10 cellular contexts compared by ENCODE assay signal in the genomic region with DNA sequence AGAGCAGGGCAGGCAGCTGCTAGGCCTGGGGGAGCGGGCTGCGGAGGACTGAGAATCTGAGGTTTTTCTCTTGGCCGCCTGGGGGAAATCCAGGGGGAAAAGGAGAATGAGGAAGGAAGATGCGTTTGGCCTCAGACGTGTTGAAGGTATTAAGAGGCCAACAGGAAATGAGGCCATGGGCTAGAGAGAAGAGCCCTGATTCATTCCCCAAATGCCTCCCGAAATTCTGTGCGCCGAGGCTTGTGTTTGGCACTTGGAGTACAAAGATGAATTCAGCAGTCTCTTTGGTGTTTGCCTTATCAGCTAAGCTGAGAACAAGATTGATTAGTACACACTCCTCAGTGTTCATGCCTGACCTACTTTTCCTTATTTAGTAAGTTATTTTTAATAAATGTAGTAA. TPM values are rescaled to one million over a fixed set of nuclear protein-coding genes. Genes with fewer than 3 reads are reported as not detected.
A peak's percentile ranks its signal among the peaks of the same experiment; 100 is the strongest.
DNase-seq lines count a peak whose midpoint lies in the region; ATAC-seq, FAIRE-seq and TF ChIP-seq lines count a peak whose summit lies in the region.
"Not testable (repeated sequence)": the region's sequence is repeated elsewhere in the genome, so short reads cannot be mapped to it uniquely, and the experiment has no call there.
"Had no signal": no experiment of that assay in that cellular context is flagged by ENCODE, and none has a peak within 500 bp of the region (broad histone marks: within the 10 kb centered on the region; RNA-seq: fewer than 3 reads in every experiment).

No MANE protein-coding gene starts in this region.

- POLR2A ChIA-PET in endothelial cell of umbilical vein (lab: Charles Lee), result not testable (repeated sequence)

- not testable (repeated sequence) for H3K9ac ChIP-seq in endothelial cell of umbilical vein (replicated peaks; ENCODE audit: extremely low read depth, insufficient read depth, low read length); keratinocyte (ENCODE audit: control insufficient read depth, extremely low read depth, insufficient read depth, low read length)

- H3K4me1 ChIP-seq in endothelial cell of umbilical vein (ENCODE audit: control insufficient read depth, extremely low read depth, insufficient read depth, low read length); keratinocyte (ENCODE audit: control insufficient read depth, extremely low read depth, insufficient read depth, low read length); aorta (ENCODE audit: control insufficient read depth in 1 of 2, insufficient read depth in 2 of 2, low read length in 2 of 2): not testable (repeated sequence)
- H3K4me1 ChIP-seq in left ventricle myocardium inferior, result peaks cover 16% of the 10 kb centered on the region
- H3K4me1 ChIP-seq in pancreas, result peaks cover 0 to 10% (median 0%) of the 10 kb centered on the region in 3 donors

- not testable (repeated sequence) for DNase-seq in GM18507 (ENCODE audit: extremely low spot score, insufficient read length, low read depth); endothelial cell of umbilical vein (ENCODE audit: low read depth, low spot score); Right ventricle myocardium superior; left ventricle myocardium inferior; keratinocyte (ENCODE audit: low read depth, low spot score); pancreas; aorta

- not testable (repeated sequence) for BruUV-seq in endothelial cell of umbilical vein (replicated peaks; lab: Mats Ljungman, UMichigan)

- peak; percentile 5 for FAIRE-seq in GM18507 (lab: Jason Lieb, UNC)
- FAIRE-seq in endothelial cell of umbilical vein (lab: Jason Lieb, UNC), result peak; percentile 8
- FAIRE-seq in keratinocyte (lab: Jason Lieb, UNC), result peak; percentile 90
- not testable (repeated sequence) for FAIRE-seq in pancreas (lab: Jason Lieb, UNC)

- dilution Hi-C loops in endothelial cell of umbilical vein (cut with MboI; ENCODE audit: extremely low pct_ligation_motif_present, low sequenced_read_pairs); keratinocyte (cut with MboI; ENCODE audit: extremely low pct_ligation_motif_present, low sequenced_read_pairs): not testable (repeated sequence)

- peak; percentile 39 for ATAC-seq in Right ventricle myocardium superior (ENCODE audit: poor library complexity)
- ATAC-seq in pancreas, result peak in 3 of 4 donors; percentile 13 to 24 (median 24)
- ATAC-seq in aorta (ENCODE audit: low FRiP score), result peak; percentile 42

- not testable (repeated sequence) for H2AFZ ChIP-seq in endothelial cell of umbilical vein (ENCODE audit: low read depth, low read length); keratinocyte (ENCODE audit: control insufficient read depth, low read length)

- H3K4me2 ChIP-seq in endothelial cell of umbilical vein (ENCODE audit: insufficient read depth, low read length); keratinocyte (ENCODE audit: control insufficient read depth, extremely low read depth, insufficient read depth, low read depth, low read length): not testable (repeated sequence)

- TF ChIP-seq POLR2A in endothelial cell of umbilical vein (IDR thresholded peaks at IDR 0.05; ENCODE audit: low read depth, low read length), result not testable (repeated sequence)

- not testable (repeated sequence) for H3K9me1 ChIP-seq in endothelial cell of umbilical vein (replicated peaks; ENCODE audit: control insufficient read depth, extremely low read depth, insufficient read depth, low read length); keratinocyte (ENCODE audit: control insufficient read depth, extremely low read depth, insufficient read depth, low read length)

- WGBS in pancreas, 2 donors, result no CpG with 5 or more reads among the region's 8 CpGs
- WGBS in aorta, 2 donors, result no CpG with 5 or more reads among the region's 8 CpGs

- H3K27ac ChIP-seq in endothelial cell of umbilical vein (ENCODE audit: insufficient read depth, low read depth, low read length); keratinocyte (ENCODE audit: control insufficient read depth, insufficient read depth, low read length); aorta (ENCODE audit: low read depth in 1 of 2, low read length in 2 of 2): not testable (repeated sequence)
- H3K27ac ChIP-seq in left ventricle myocardium inferior (replicated peaks) (peak overlapping the region; percentile 45), pancreas (peak overlapping the region in 1 of 4 donors; percentile 60)

- CTCF ChIA-PET in endothelial cell of umbilical vein (lab: Charles Lee), result not testable (repeated sequence)

- TF ChIP-seq CTCF in endothelial cell of umbilical vein (IDR thresholded peaks at IDR 0.05; ENCODE audit: extremely low read depth in 1 of 2, insufficient read depth in 1 of 2, low read depth in 1 of 2, low read length in 2 of 2); left ventricle myocardium inferior (IDR thresholded peaks at IDR 0.05; ENCODE audit: borderline replicate concordance); keratinocyte (optimal IDR thresholded peaks at IDR 0.05 in 1 of 3, IDR thresholded peaks at IDR 0.05 in 1 of 3, conservative IDR thresholded peaks at IDR 0.05 in 1 of 3; ENCODE audit: extremely low read depth in 1 of 3, insufficient read depth in 2 of 3, low read length in 3 of 3); pancreas (IDR thresholded peaks at IDR 0.05): not testable (repeated sequence)

- H3K9me3 ChIP-seq in endothelial cell of umbilical vein (replicated peaks; ENCODE audit: control insufficient read depth, insufficient read depth, low read length); left ventricle myocardium inferior (replicated peaks); keratinocyte (ENCODE audit: control insufficient read depth, low read depth, low read length); pancreas; aorta (ENCODE audit: control insufficient read depth, low read length): not testable (repeated sequence)

- intact Hi-C loops in endothelial cell of umbilical vein (cut with micrococcal nuclease); Right ventricle myocardium superior (cut with DNase I); left ventricle myocardium inferior (cut with micrococcal nuclease); pancreas (cut with DNase I); aorta (cut with DNase I): not testable (repeated sequence)

- H4K20me1 ChIP-seq in endothelial cell of umbilical vein (replicated peaks; ENCODE audit: control insufficient read depth, extremely low read depth, insufficient read depth, low read length); keratinocyte (ENCODE audit: control insufficient read depth, extremely low read depth, insufficient read depth, low read length): not testable (repeated sequence)

- not testable (repeated sequence) for H3K4me3 ChIP-seq in endothelial cell of umbilical vein (replicated peaks in 1 of 3; ENCODE audit: insufficient read depth in 1 of 3, low read depth in 1 of 3, low read length in 3 of 3); left ventricle myocardium inferior; keratinocyte (ENCODE audit: control insufficient read depth in 2 of 3, extremely low read depth in 1 of 3, insufficient read depth in 2 of 3, low read depth in 1 of 3, low read length in 3 of 3); pancreas; aorta (ENCODE audit: low read length in 2 of 2)

- not testable (repeated sequence) for H3K79me2 ChIP-seq in endothelial cell of umbilical vein (ENCODE audit: control insufficient read depth, insufficient read depth, low read length)
- H3K79me2 ChIP-seq in keratinocyte (ENCODE audit: control insufficient read depth, insufficient read depth, low read length), result peaks cover 20% of the 10 kb centered on the region

- H3K27me3 ChIP-seq in endothelial cell of umbilical vein (ENCODE audit: control insufficient read depth in 2 of 2, insufficient read depth in 2 of 2, low read length in 2 of 2); left ventricle myocardium inferior (ENCODE audit: low read depth); keratinocyte (ENCODE audit: control insufficient read depth, extremely low read depth, insufficient read depth, low read length); pancreas; aorta (ENCODE audit: control insufficient read depth in 1 of 2, insufficient read depth in 2 of 2, low read length in 1 of 2): not testable (repeated sequence)

- not testable (repeated sequence) for H3K36me3 ChIP-seq in endothelial cell of umbilical vein (ENCODE audit: control insufficient read depth in 2 of 2, extremely low read depth in 1 of 2, insufficient read depth in 2 of 2, low read length in 2 of 2); left ventricle myocardium inferior; keratinocyte (ENCODE audit: control insufficient read depth in 2 of 2, extremely low read depth in 1 of 2, insufficient read depth in 2 of 2, low read length in 2 of 2); pancreas; aorta (ENCODE audit: control insufficient read depth in 1 of 2, insufficient read depth in 2 of 2, low read length in 1 of 2)

RNA-seq across cellular contexts. Expression of gene DTX2, which starts 4.4 kb away (rescaled TPM):
- total RNA-seq in endothelial cell of umbilical vein (16.7 and 17.1 TPM in 2 replicates), Right ventricle myocardium superior (5.5 TPM), left ventricle myocardium inferior (5.8 TPM), pancreas (10 to 100 TPM; 11.5 to 33.6 (median 14.8) TPM), aorta (10 to 100 TPM; 23.7 to 40.9 TPM)
- polyA plus RNA-seq in endothelial cell of umbilical vein (8.5 and 11.7 TPM in 2 replicates), keratinocyte (15.1 to 25.6 TPM (median 22.4 TPM) in 3 replicates), pancreas (10 to 100 TPM; 25.4 to 52.4 TPM), aorta (10 to 100 TPM; 10.4 to 14.4 TPM)
- polyA plus RNA-seq in endothelial cell of umbilical vein (2011; cell fraction: cytosol; rRNA removed), result 5.2 and 6.9 TPM in 2 replicates
- 15.1 and 15.2 TPM in 2 replicates for polyA plus RNA-seq in endothelial cell of umbilical vein (2011; cell fraction: nucleus; rRNA removed)
- polyA plus RNA-seq in endothelial cell of umbilical vein (2012), result 7.4 and 9.4 TPM in 2 replicates
- polyA minus RNA-seq in endothelial cell of umbilical vein (5.9 and 10.1 TPM in 2 replicates), keratinocyte (25.7 to 126 TPM (median 28.5 TPM) in 3 replicates)
- 19.4 TPM for polyA minus RNA-seq in endothelial cell of umbilical vein (2011; cell fraction: cytosol; rRNA and poly(A)+ RNA removed)
- 10.9 and 12.9 TPM in 2 replicates for polyA minus RNA-seq in endothelial cell of umbilical vein (2011; cell fraction: nucleus; rRNA and poly(A)+ RNA removed)
- 18.1 TPM for polyA plus RNA-seq in keratinocyte (2011; ENCODE audit: low read depth)
- 17.9 and 29.8 TPM in 2 replicates for polyA plus RNA-seq in keratinocyte (2011; cell fraction: cytosol; rRNA removed)
- 63.6 and 98.0 TPM in 2 replicates for polyA plus RNA-seq in keratinocyte (2011; cell fraction: nucleus; rRNA removed)
- 28.4 and 35.3 TPM in 2 replicates for polyA plus RNA-seq in keratinocyte (2012; ENCODE audit: low replicate concordance)
- polyA minus RNA-seq in keratinocyte (2011; cell fraction: cytosol; rRNA and poly(A)+ RNA removed), result 62.7 TPM
- polyA minus RNA-seq in keratinocyte (2011; cell fraction: nucleus; rRNA and poly(A)+ RNA removed), result 48.5 and 64.7 TPM in 2 replicates

RNA-seq across cellular contexts. Expression of gene ZP3, which starts 41.2 kb away (rescaled TPM):
- 0.32 and 4.0 TPM in 2 replicates for total RNA-seq in endothelial cell of umbilical vein
- 3.0 and 4.3 TPM in 2 replicates for polyA plus RNA-seq in endothelial cell of umbilical vein
- 1.7 and 1.9 TPM in 2 replicates for polyA plus RNA-seq in endothelial cell of umbilical vein (2011; cell fraction: cytosol; rRNA removed)
- polyA plus RNA-seq in endothelial cell of umbilical vein (2011; cell fraction: nucleus; rRNA removed), result 1.4 and 1.7 TPM in 2 replicates
- polyA plus RNA-seq in endothelial cell of umbilical vein (2012), result 2.5 and 4.7 TPM in 2 replicates
- polyA minus RNA-seq in endothelial cell of umbilical vein, result 2.6 and 6.7 TPM in 2 replicates
- polyA minus RNA-seq in endothelial cell of umbilical vein (2011; cell fraction: cytosol; rRNA and poly(A)+ RNA removed), result 28.8 TPM
- polyA minus RNA-seq in endothelial cell of umbilical vein (2011; cell fraction: nucleus; rRNA and poly(A)+ RNA removed), result 0.24 and 0.48 TPM in 2 replicates
- not detected for total RNA-seq in Right ventricle myocardium superior
- not detected for total RNA-seq in left ventricle myocardium inferior
- polyA plus RNA-seq in keratinocyte, result 6.9 to 13.6 TPM (median 7.7 TPM) in 3 replicates
- 6.0 TPM for polyA plus RNA-seq in keratinocyte (2011; ENCODE audit: low read depth)
- 12.2 and 16.7 TPM in 2 replicates for polyA plus RNA-seq in keratinocyte (2011; cell fraction: cytosol; rRNA removed)
- polyA plus RNA-seq in keratinocyte (2011; cell fraction: nucleus; rRNA removed), result 7.9 and 10.3 TPM in 2 replicates
- 13.7 and 24.8 TPM in 2 replicates for polyA plus RNA-seq in keratinocyte (2012; ENCODE audit: low replicate concordance)
- 22.5 to 25.0 TPM (median 24.6 TPM) in 3 replicates for polyA minus RNA-seq in keratinocyte
- polyA minus RNA-seq in keratinocyte (2011; cell fraction: cytosol; rRNA and poly(A)+ RNA removed), result 14.0 TPM
- 4.6 and 5.6 TPM in 2 replicates for polyA minus RNA-seq in keratinocyte (2011; cell fraction: nucleus; rRNA and poly(A)+ RNA removed)
- total RNA-seq in pancreas, result 10 to 100 TPM in 2 of 6 donors, 1 to 10 TPM in 4; 2.5 to 14.1 (median 6.6) TPM
- polyA plus RNA-seq in pancreas, result 1 to 10 TPM; 3.2 to 7.6 TPM
- total RNA-seq in aorta, result 1 to 10 TPM; 1.5 to 2.0 TPM
- polyA plus RNA-seq in aorta, result 1 to 10 TPM in 1 of 2 donors, under 1 TPM in 1; 0.38 to 3.2 TPM

RNA-seq across cellular contexts. Expression of gene UPK3B, which starts 44.4 kb away (rescaled TPM):
- 0.77 and 0.97 TPM in 2 replicates for total RNA-seq in endothelial cell of umbilical vein
- polyA plus RNA-seq in endothelial cell of umbilical vein, result 0.19 TPM in 1 of 2 replicates, not detected in the other
- not detected in 2 replicates for polyA plus RNA-seq in endothelial cell of umbilical vein (2011; cell fraction: cytosol; rRNA removed)
- 0.67 and 1.1 TPM in 2 replicates for polyA plus RNA-seq in endothelial cell of umbilical vein (2011; cell fraction: nucleus; rRNA removed)
- not detected in 2 replicates for polyA plus RNA-seq in endothelial cell of umbilical vein (2012)
- polyA minus RNA-seq in endothelial cell of umbilical vein, result 1.5 TPM in 1 of 2 replicates, not detected in the other
- 5.1 TPM for polyA minus RNA-seq in endothelial cell of umbilical vein (2011; cell fraction: cytosol; rRNA and poly(A)+ RNA removed)
- 1.3 TPM in 1 of 2 replicates, not detected in the other for polyA minus RNA-seq in endothelial cell of umbilical vein (2011; cell fraction: nucleus; rRNA and poly(A)+ RNA removed)
- total RNA-seq in Right ventricle myocardium superior, result 0.22 TPM
- total RNA-seq in left ventricle myocardium inferior, result 0.49 TPM
- polyA plus RNA-seq in keratinocyte, result 2.6 to 11.9 TPM (median 7.5 TPM) in 3 replicates
- polyA plus RNA-seq in keratinocyte (2011; ENCODE audit: low read depth), result 5.5 TPM
- polyA plus RNA-seq in keratinocyte (2011; cell fraction: cytosol; rRNA removed), result 8.9 and 29.3 TPM in 2 replicates
- 24.3 and 37.7 TPM in 2 replicates for polyA plus RNA-seq in keratinocyte (2011; cell fraction: nucleus; rRNA removed)
- 20.4 and 23.9 TPM in 2 replicates for polyA plus RNA-seq in keratinocyte (2012; ENCODE audit: low replicate concordance)
- 5.6 to 13.5 TPM (median 8.2 TPM) in 3 replicates for polyA minus RNA-seq in keratinocyte
- 87.3 TPM for polyA minus RNA-seq in keratinocyte (2011; cell fraction: cytosol; rRNA and poly(A)+ RNA removed)
- 30.7 and 32.4 TPM in 2 replicates for polyA minus RNA-seq in keratinocyte (2011; cell fraction: nucleus; rRNA and poly(A)+ RNA removed)
- total RNA-seq in pancreas, result 1 to 10 TPM in 2 of 6 donors, under 1 TPM in 4; 0.41 to 2.3 (median 0.89) TPM
- polyA plus RNA-seq in pancreas, result 1 to 10 TPM; 2.9 to 3.2 TPM
- total RNA-seq in aorta, result 1 to 10 TPM; 1.6 to 1.7 TPM
- polyA plus RNA-seq in aorta, result 1 to 10 TPM in 1 of 2 donors, not detected in 1; 1.3 TPM
- total RNA-seq: HT1080 had no signal
- polyA plus RNA-seq: BJ had no signal

RNA-seq across cellular contexts. Expression of gene SSC4D, which starts 56.5 kb away (rescaled TPM):
- total RNA-seq in endothelial cell of umbilical vein, result 0.39 and 0.46 TPM in 2 replicates
- polyA plus RNA-seq in endothelial cell of umbilical vein, result 0.88 and 1.1 TPM in 2 replicates
- polyA plus RNA-seq in endothelial cell of umbilical vein (2011; cell fraction: cytosol; rRNA removed), result 0.59 TPM in 2 replicates
- 0.26 and 0.38 TPM in 2 replicates for polyA plus RNA-seq in endothelial cell of umbilical vein (2011; cell fraction: nucleus; rRNA removed)
- 0.37 and 0.68 TPM in 2 replicates for polyA plus RNA-seq in endothelial cell of umbilical vein (2012)
- polyA minus RNA-seq in endothelial cell of umbilical vein, result 0.30 and 0.53 TPM in 2 replicates
- polyA minus RNA-seq in endothelial cell of umbilical vein (2011; cell fraction: cytosol; rRNA and poly(A)+ RNA removed), result 1.7 TPM
- not detected in 2 replicates for polyA minus RNA-seq in endothelial cell of umbilical vein (2011; cell fraction: nucleus; rRNA and poly(A)+ RNA removed)
- total RNA-seq in Right ventricle myocardium superior, result 0.97 TPM
- 0.99 TPM for total RNA-seq in left ventricle myocardium inferior
- polyA plus RNA-seq in keratinocyte, result 0.98 to 1.6 TPM (median 1.1 TPM) in 3 replicates
- not detected for polyA plus RNA-seq in keratinocyte (2011; ENCODE audit: low read depth)
- 0.83 and 1.2 TPM in 2 replicates for polyA plus RNA-seq in keratinocyte (2011; cell fraction: cytosol; rRNA removed)
- 1.6 and 2.0 TPM in 2 replicates for polyA plus RNA-seq in keratinocyte (2011; cell fraction: nucleus; rRNA removed)
- polyA plus RNA-seq in keratinocyte (2012; ENCODE audit: low replicate concordance), result 0.76 and 0.88 TPM in 2 replicates
- 0.13 to 0.73 TPM (median 0.48 TPM) in 3 replicates for polyA minus RNA-seq in keratinocyte
- polyA minus RNA-seq in keratinocyte (2011; cell fraction: cytosol; rRNA and poly(A)+ RNA removed), result not detected
- 0.39 and 0.53 TPM in 2 replicates for polyA minus RNA-seq in keratinocyte (2011; cell fraction: nucleus; rRNA and poly(A)+ RNA removed)
- total RNA-seq in pancreas, result 1 to 10 TPM in 5 of 6 donors, under 1 TPM in 1; 0.79 to 3.6 (median 2.2) TPM
- polyA plus RNA-seq in pancreas, result 10 to 100 TPM in 1 of 2 donors, 1 to 10 TPM in 1; 8.8 to 10.3 TPM
- total RNA-seq in aorta, result under 1 TPM; 0.33 to 0.58 TPM
- under 1 TPM in 1 of 2 donors, not detected in 1; 0.13 TPM for polyA plus RNA-seq in aorta
- total RNA-seq: CD4-positive, alpha-beta T cell had no signal
